ENCODE assay signal across 16 cellular contexts in the genomic region with DNA sequence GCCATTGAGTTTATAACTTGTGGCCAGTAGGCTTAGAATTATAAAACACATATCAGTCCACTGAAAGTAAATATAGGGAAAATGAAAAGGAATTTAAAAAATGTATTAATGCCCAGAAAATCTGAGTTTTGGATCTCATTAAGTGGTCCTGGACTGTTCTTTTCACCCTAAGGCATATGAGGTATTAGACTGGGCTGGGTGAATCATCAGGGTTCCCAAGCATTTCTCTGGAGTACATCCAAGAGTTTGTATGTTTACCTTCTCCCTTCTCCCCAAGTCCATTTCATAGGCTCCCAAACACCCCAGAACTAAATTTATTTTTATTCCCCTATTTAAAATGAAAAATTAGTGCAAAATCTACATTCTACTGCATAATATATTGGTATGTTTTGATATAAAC. TPM values are rescaled to one million over a fixed set of nuclear protein-coding genes. Genes with fewer than 3 reads are reported as not detected.
A peak's percentile ranks its signal among the peaks of the same experiment; 100 is the strongest.
DNase-seq lines count a peak whose midpoint lies in the region; ATAC-seq, FAIRE-seq and TF ChIP-seq lines count a peak whose summit lies in the region.
"Had no signal": no experiment of that assay in that cellular context is flagged by ENCODE, and none has a peak within 500 bp of the region (broad histone marks: within the 10 kb centered on the region; RNA-seq: fewer than 3 reads in every experiment).

No MANE protein-coding gene starts in this region.

- H3K4me1 Mint-ChIP-seq in activated T-helper 2 cell treated with anti-CD3 and anti-CD28 coated beads, Interferon-gamma antibody, Interleukin-2, Interleukin-4, amounts not matched to agents 10 μg/mL and 5 μg/mL and 100 μg/mL, durations not matched to agents 14 hours and 24 hours and 36 hours (ENCODE audit: low read depth) = no peaks in the 10 kb centered on the region

- peaks cover 18% of the 10 kb centered on the region for H3K27me3 Mint-ChIP-seq in activated T-helper 2 cell treated with anti-CD3 and anti-CD28 coated beads, Interferon-gamma antibody, Interleukin-2, Interleukin-4, amounts not matched to agents 10 μg/mL and 5 μg/mL and 100 μg/mL, durations not matched to agents 14 hours and 24 hours and 36 hours (ENCODE audit: low read depth)

- H3K27me3 ChIP-seq in RWPE2 (ENCODE audit: insufficient read depth, poor library complexity, severe bottlenecking) = no peaks in the 10 kb centered on the region
- H3K27me3 ChIP-seq in bronchial epithelial cell (ENCODE audit: control insufficient read depth, insufficient read depth, low read length) = no peaks in the 10 kb centered on the region

- intact Hi-C loops in activated T-helper 2 cell treated with anti-CD3 and anti-CD28 coated beads, Interferon-gamma antibody, Interleukin-2, Interleukin-4, amounts not matched to agents 10 μg/mL and 5 μg/mL and 100 μg/mL, durations not matched to agents 14 hours and 24 hours and 36 hours (cut with micrococcal nuclease) = no loop called here

- H3K36me3 ChIP-seq in RWPE2 (ENCODE audit: low read depth) (no peaks in the 10 kb centered on the region), bronchial epithelial cell (ENCODE audit: control insufficient read depth, insufficient read depth, low read length) (no peaks in the 10 kb centered on the region)

- H3K27ac ChIP-seq in RWPE2 (ENCODE audit: poor library complexity, severe bottlenecking) = no peak overlapping the region

- H3K27ac Mint-ChIP-seq in activated T-helper 2 cell treated with anti-CD3 and anti-CD28 coated beads, Interferon-gamma antibody, Interleukin-2, Interleukin-4, amounts not matched to agents 10 μg/mL and 5 μg/mL and 100 μg/mL, durations not matched to agents 14 hours and 24 hours and 36 hours = no peak overlapping the region
- H3K27ac Mint-ChIP-seq: CD8-positive, alpha-beta memory T cell had no signal

- FAIRE-seq in bronchial epithelial cell (lab: Jason Lieb, UNC) = no peak
- FAIRE-seq: K562 had no signal

- DNase-seq in HFF-Myc (ENCODE audit: extremely low read depth, low read depth) (peak; percentile 24), RWPE2 (ENCODE audit: low spot score) (no peak), bronchial epithelial cell (ENCODE audit: low read depth) (peak; percentile 82), retinal pigment epithelial cell (ENCODE audit: low read depth) (peak; percentile 89)
- no peak for DNase-seq in stimulated activated naive CD4-positive, alpha-beta T cell (lab: John Stamatoyannopoulos, UW)
- no peak for DNase-seq in activated T-helper 2 cell treated with anti-CD3 and anti-CD28 coated beads, Interferon-gamma antibody, Interleukin-2, Interleukin-4, amounts not matched to agents 10 μg/mL and 5 μg/mL and 100 μg/mL, durations not matched to agents 14 hours and 24 hours and 36 hours (ENCODE audit: low spot score)
- DNase-seq: CD8-positive, alpha-beta memory T cell; DND-41; HCEC 1CT; NCI-H1092 treated with DMSO at 0.1 percent for 48 hours; NCI-H187; NCI-H446 treated with DMSO at 0.1 percent for 48 hours; NCI-H748 treated with DMSO at 0.1 percent for 48 hours; SHP77 had no signal

- peak; percentile 67 for ATAC-seq in RWPE2 (ENCODE audit: low read depth)
- ATAC-seq in GM18517 (IDR thresholded peaks at IDR 0.05; ENCODE audit: unreplicated experiment) = no peak
- ATAC-seq: K562 had no signal

- no peaks in the 10 kb centered on the region for H3K4me1 ChIP-seq in RWPE2 (ENCODE audit: insufficient read depth, poor library complexity, severe bottlenecking)

- no peaks in the 10 kb centered on the region for H3K36me3 Mint-ChIP-seq in activated T-helper 2 cell treated with anti-CD3 and anti-CD28 coated beads, Interferon-gamma antibody, Interleukin-2, Interleukin-4, amounts not matched to agents 10 μg/mL and 5 μg/mL and 100 μg/mL, durations not matched to agents 14 hours and 24 hours and 36 hours (ENCODE audit: low read depth)

- no peak overlapping the region for H3K4me3 Mint-ChIP-seq in activated T-helper 2 cell treated with anti-CD3 and anti-CD28 coated beads, Interferon-gamma antibody, Interleukin-2, Interleukin-4, amounts not matched to agents 10 μg/mL and 5 μg/mL and 100 μg/mL, durations not matched to agents 14 hours and 24 hours and 36 hours (ENCODE audit: low read depth)
- H3K4me3 Mint-ChIP-seq: CD8-positive, alpha-beta memory T cell had no signal

- H3K9me3 Mint-ChIP-seq in activated T-helper 2 cell treated with anti-CD3 and anti-CD28 coated beads, Interferon-gamma antibody, Interleukin-2, Interleukin-4, amounts not matched to agents 10 μg/mL and 5 μg/mL and 100 μg/mL, durations not matched to agents 14 hours and 24 hours and 36 hours = no peaks in the 10 kb centered on the region

- no peak for TF ChIP-seq CTCF in HFF-Myc (IDR thresholded peaks at IDR 0.05; ENCODE audit: low read depth, low read length, missing control alignments)
- TF ChIP-seq CTCF in RWPE2 (IDR thresholded peaks at IDR 0.05; ENCODE audit: poor library complexity, severe bottlenecking) = no peak
- TF ChIP-seq CTCF in bronchial epithelial cell (IDR thresholded peaks at IDR 0.05; ENCODE audit: insufficient read depth, low read length, severe bottlenecking) = no peak
- TF ChIP-seq CTCF in retinal pigment epithelial cell (conservative IDR thresholded peaks at IDR 0.05; ENCODE audit: low read depth, low read length) = no peak

- no peaks in the 10 kb centered on the region for H3K9me3 ChIP-seq in RWPE2 (ENCODE audit: severe bottlenecking)

- H3K4me3 ChIP-seq in HFF-Myc (replicated peaks; ENCODE audit: low read depth, low read length) (no peak overlapping the region), RWPE2 (ENCODE audit: severe bottlenecking) (no peak overlapping the region), bronchial epithelial cell (ENCODE audit: low read depth, low read length) (no peak overlapping the region), retinal pigment epithelial cell (ENCODE audit: low read length) (no peak overlapping the region)
- H3K4me3 ChIP-seq: K562 had no signal

RNA-seq across cellular contexts. Expression of a gene that starts 31.9 kb away (rescaled TPM):
- 3.9 and 6.3 TPM in 2 replicates for total RNA-seq in bronchial epithelial cell
- total RNA-seq in activated T-helper 2 cell treated with anti-CD3 and anti-CD28 coated beads, Interferon-gamma antibody, Interleukin-2, Interleukin-4, amounts not matched to agents 10 μg/mL and 5 μg/mL and 100 μg/mL, durations not matched to agents 14 hours and 24 hours and 36 hours = not detected in 2 replicates
- total RNA-seq: CD8-positive, alpha-beta memory T cell had no signal

Comparison
In these comparisons a context has a peak if more than half of its experiments do, and no peak if none do; other contexts are left out.
1. DNase-seq: peak in HFF-Myc (single experiment), bronchial epithelial cell (single experiment) and retinal pigment epithelial cell (single experiment); none in RWPE2 (single experiment), stimulated activated naive CD4-positive, alpha-beta T cell (0 of 6) and activated T-helper 2 cell treated with anti-CD3 and anti-CD28 coated beads, Interferon-gamma antibody, Interleukin-2, Interleukin-4, amounts not matched to agents 10 μg/mL and 5 μg/mL and 100 μg/mL, durations not matched to agents 14 hours and 24 hours and 36 hours (single experiment).